In the genomic region with DNA sequence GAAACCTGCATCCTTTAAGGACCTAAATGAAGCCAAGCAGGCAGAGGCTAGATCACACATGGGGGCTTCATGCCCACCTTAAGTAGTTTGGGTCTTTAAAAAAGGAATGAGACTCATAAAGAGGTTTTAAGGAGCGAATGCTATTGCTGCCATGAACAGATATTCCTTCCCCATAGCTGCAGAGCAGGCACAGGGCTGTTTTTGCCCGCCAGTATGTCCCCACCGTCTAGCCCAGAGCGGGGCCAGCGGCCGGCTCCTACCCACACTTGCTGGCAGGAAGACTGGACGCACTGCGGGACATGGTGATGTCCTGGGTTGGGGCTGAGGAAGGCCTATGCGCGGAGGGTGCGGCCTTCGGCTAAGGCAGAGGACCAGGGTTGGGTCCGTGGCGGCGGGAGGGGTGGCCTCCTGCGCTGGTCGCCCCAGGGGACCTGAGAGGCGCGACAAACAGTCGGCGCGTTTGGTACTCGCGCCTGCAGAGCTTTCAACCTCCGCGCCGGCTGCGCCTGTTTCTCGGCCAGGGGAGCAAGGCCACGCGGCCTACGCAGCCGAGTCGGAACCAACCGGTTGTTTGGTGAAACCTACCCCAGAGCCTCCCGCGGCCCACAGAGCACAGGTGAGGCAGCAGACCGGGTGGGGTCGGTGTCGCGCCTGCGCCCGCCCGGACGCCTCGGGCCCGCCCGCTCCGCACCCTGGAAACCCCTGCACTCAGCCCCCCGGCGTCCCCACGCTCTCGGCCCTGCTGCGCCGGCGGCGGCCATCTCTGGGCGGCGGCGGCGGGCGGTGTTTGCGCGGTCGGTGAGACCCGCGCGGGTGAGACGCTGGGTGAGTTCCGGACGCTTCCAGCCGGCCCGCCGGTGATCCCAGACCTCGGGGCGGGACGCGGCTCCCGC, we compare ENCODE assay signal across 8 cellular contexts. TPM values are rescaled to one million over a fixed set of nuclear protein-coding genes. Genes with fewer than 3 reads are reported as not detected.
A peak's percentile ranks its signal among the peaks of the same experiment; 100 is the strongest.
DNase-seq lines count a peak whose midpoint lies in the region; ATAC-seq and TF ChIP-seq lines count a peak whose summit lies in the region.

Gene FAIM, plus strand, starts transcription at position 450 of the 893 bp plus-strand sequence. CDS start 10,956 bp downstream, outside the sequence.

- peak within 1 kb of the TSS; percentile 87 for H3K4me3 Mint-ChIP-seq in activated B cell treated with CpG ODN at 0.5 μM for 24 hours

- peaks cover 23% of the 10 kb centered on the region for H3K4me1 Mint-ChIP-seq in activated B cell treated with CpG ODN at 0.5 μM for 24 hours

- H3K36me3 Mint-ChIP-seq in activated B cell treated with CpG ODN at 0.5 μM for 24 hours (ENCODE audit: low read depth), result peaks cover 3% of the 10 kb centered on the region

- intact Hi-C loops in activated B cell treated with CpG ODN at 0.5 μM for 24 hours (cut with micrococcal nuclease), result loop anchor here (1.0 kb wide), 4 partner anchors 14 to 315 kb away; partner anchors contain the start of genes CEP70 and PIK3CB

- ATAC-seq in HG02642 (IDR thresholded peaks at IDR 0.05; ENCODE audit: poor library complexity, unreplicated experiment) (peak; percentile 76), activated B cell treated with CpG ODN at 0.5 μM for 24 hours (ENCODE audit: low read depth) (peak; percentile 75)

- peak within 1 kb of the TSS; percentile 83 for H3K27ac Mint-ChIP-seq in activated B cell treated with CpG ODN at 0.5 μM for 24 hours

- CTCF ChIA-PET in activated B cell treated with CpG ODN at 0.5 μM for 24 hours (lab: Charles Lee), result interaction anchor here (1.9 to 2.5 kb wide), 3 partner anchors 14 to 307 kb away, joined by 6 to 13 read pairs (median 8); no protein-coding TSS in a partner anchor

- peak; percentile 68 to 77 for DNase-seq in NCI-H524 (lab: John Stamatoyannopoulos, UW)
- no peak for DNase-seq in NCI-H524 treated with DMSO at 0.1 percent for 48 hours (lab: John Stamatoyannopoulos, UW)
- DNase-seq in NCI-H1417 treated with DMSO at 0.1 percent for 48 hours (lab: John Stamatoyannopoulos, UW), result peak; percentile 36
- DNase-seq in activated B cell treated with CpG ODN at 0.5 μM for 24 hours, result peak; percentile 71
- DNase-seq in caudate nucleus (lab: John Stamatoyannopoulos, UW), result peak in 57 of 61 donors; percentile 5 to 84 (median 65)
- peak; percentile 71 for DNase-seq in iris pigment epithelial cell (ENCODE audit: low read depth)
- DNase-seq in stimulated activated CD4-positive, alpha-beta T cell treated with anti-CD3 and anti-CD28 coated beads, Interleukin-12 subunit alpha, Interleukin-12 subunit beta, amount 100 ng/mL, for 4 hours, result peak; percentile 58

- H3K27ac ChIP-seq in caudate nucleus (ENCODE audit: low read depth, low read length), result peak within 1 kb of the TSS; percentile 92

- no peaks in the 10 kb centered on the region for H3K27me3 Mint-ChIP-seq in activated B cell treated with CpG ODN at 0.5 μM for 24 hours

- no peak for TF ChIP-seq CTCF in activated B cell treated with CpG ODN at 0.5 μM for 24 hours (IDR thresholded peaks at IDR 0.05)

- no peaks in the 10 kb centered on the region for H3K9me3 Mint-ChIP-seq in activated B cell treated with CpG ODN at 0.5 μM for 24 hours

- POLR2A ChIA-PET in activated B cell treated with CpG ODN at 0.5 μM for 24 hours (lab: Charles Lee), result interaction anchor here (0.6 to 1.9 kb wide), 7 partner anchors 14 to 1532 kb away, joined by 3 to 33 read pairs (median 4); partner anchors contain the start of gene CEP70

RNA-seq across cellular contexts. Expression of gene FAIM, which starts in this region (rescaled TPM):
- 10.5 and 11.5 TPM in 2 replicates for total RNA-seq in activated B cell treated with CpG ODN at 0.5 μM for 24 hours
